In the genomic region with DNA sequence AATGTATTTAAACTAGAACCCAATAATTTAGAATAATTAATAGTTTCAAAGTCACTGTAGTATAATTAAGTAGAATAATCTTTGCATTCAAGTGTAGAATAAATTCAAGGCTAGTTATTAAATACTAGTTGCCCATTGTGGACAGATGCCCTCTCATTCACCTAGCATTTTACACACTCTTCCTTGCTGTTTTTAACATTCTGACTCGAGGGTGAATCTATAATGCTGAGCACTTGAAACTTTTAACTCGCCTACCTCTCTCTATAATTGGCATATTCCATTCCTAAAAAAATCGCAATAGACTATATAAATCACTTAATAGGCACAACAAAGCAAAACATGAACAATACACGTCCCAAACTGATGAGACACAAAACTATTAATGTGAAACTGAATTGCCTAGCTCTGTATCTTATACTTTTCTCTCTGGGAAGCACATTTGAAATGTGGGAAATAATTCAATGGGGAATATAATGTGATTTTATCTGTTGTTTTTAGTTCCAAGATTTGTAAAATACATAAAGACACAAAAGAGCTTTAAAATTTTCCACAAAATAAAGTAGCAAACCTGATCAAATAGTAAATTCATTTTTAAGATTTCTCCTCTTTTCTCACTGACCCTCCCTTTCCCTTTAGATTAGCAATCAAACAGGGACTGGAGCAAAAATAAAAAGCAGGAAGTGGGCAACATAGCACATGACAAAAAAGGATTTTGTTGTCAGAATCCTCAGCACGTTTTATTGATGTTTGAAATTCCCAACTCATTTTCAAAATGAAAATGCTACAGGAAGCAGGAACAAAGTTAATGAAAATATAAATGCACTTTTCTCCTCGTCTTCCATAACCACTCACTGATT, we compare ENCODE assay signal across 9 cellular contexts.
DNase-seq lines count a peak whose midpoint lies in the region; ATAC-seq and TF ChIP-seq lines count a peak whose summit lies in the region.
"Had no signal": no experiment of that assay in that cellular context is flagged by ENCODE, and none has a peak within 500 bp of the region (broad histone marks: within the 10 kb centered on the region; RNA-seq: fewer than 3 reads in every experiment).

No MANE protein-coding gene starts in this region.

- H4K8ac ChIP-seq in mesenchymal stem cell (ENCODE audit: low read length): no peak overlapping the region

- H3K4me3 ChIP-seq in mesenchymal stem cell (ENCODE audit: insufficient read depth in 1 of 2, low read depth in 1 of 2, low read length in 2 of 2): peak overlapping the region in 1 of 2 experiments; percentile 69
- no peak overlapping the region for H3K4me3 ChIP-seq in CD4-positive, alpha-beta memory T cell (ENCODE audit: low read length in 2 of 2)

- no peak overlapping the region for H2BK5ac ChIP-seq in mesenchymal stem cell (ENCODE audit: low read depth, low read length, poor library complexity, severe bottlenecking)

- CTCF ChIA-PET in activated B cell treated with CpG ODN at 0.5 μM for 24 hours (lab: Charles Lee): no interaction called here
- CTCF ChIA-PET in CD4-positive, alpha-beta memory T cell (lab: Charles Lee; ENCODE audit: partially characterized antibody): no interaction called here

- 92% methylated on average over 4 of the region's 6 CpGs for WGBS in mesenchymal stem cell

- H3K27ac ChIP-seq in mesenchymal stem cell (ENCODE audit: low read length, poor library complexity, severe bottlenecking): no peak overlapping the region
- H3K27ac ChIP-seq in CD4-positive, alpha-beta memory T cell (ENCODE audit: low read depth, low read length): no peak overlapping the region

- no peak for DNase-seq in natural killer cell treated with Interleukin-12 subunit alpha and Interleukin-12 subunit beta and Interleukin-15 and Interleukin-18, amount 100 ng/mL, for 72 hours (ENCODE audit: low spot score)
- DNase-seq in natural killer cell (no peak), activated B cell treated with CpG ODN at 0.5 μM for 24 hours (no peak), mesenchymal stem cell (no peak), iPS-NIHi11 (ENCODE audit: low spot score) (no peak), EL (no peak)
- no peak for DNase-seq in CD4-positive, alpha-beta memory T cell
- DNase-seq in stimulated activated effector memory CD8-positive, alpha-beta T cell treated with anti-CD3 and anti-CD28 coated beads, Interleukin-12 subunit alpha, Interleukin-12 subunit beta, amount 100 ng/mL, for 72 hours (ENCODE audit: low spot score in 2 of 2): no peak
- DNase-seq: activated CD4-positive, alpha-beta T cell treated with anti-CD3 and anti-CD28 coated beads for 4 hours had no signal

- H2AFZ ChIP-seq in mesenchymal stem cell (ENCODE audit: low read depth, low read length): no peak overlapping the region

- H3K27me3 Mint-ChIP-seq in natural killer cell treated with Interleukin-12 subunit alpha and Interleukin-12 subunit beta and Interleukin-15 and Interleukin-18, amount 100 ng/mL, for 72 hours: peaks cover 0 to 2% of the 10 kb centered on the region in 2 donors
- H3K27me3 Mint-ChIP-seq in natural killer cell (ENCODE audit: low read depth in 2 of 2) (no peaks in the 10 kb centered on the region), activated B cell treated with CpG ODN at 0.5 μM for 24 hours (no peaks in the 10 kb centered on the region)
- H3K27me3 Mint-ChIP-seq in CD4-positive, alpha-beta memory T cell: peaks cover 0 to 2% of the 10 kb centered on the region in 2 donors

- no peak overlapping the region for H3K18ac ChIP-seq in mesenchymal stem cell (ENCODE audit: low read depth in 1 of 2, low read length in 2 of 2)

- no peak for ATAC-seq in natural killer cell treated with Interleukin-12 subunit alpha and Interleukin-12 subunit beta and Interleukin-15 and Interleukin-18, amount 100 ng/mL, for 72 hours
- no peak for ATAC-seq in natural killer cell
- ATAC-seq in activated B cell treated with CpG ODN at 0.5 μM for 24 hours (ENCODE audit: low read depth): no peak
- ATAC-seq in stimulated activated effector memory CD8-positive, alpha-beta T cell treated with anti-CD3 and anti-CD28 coated beads, Interleukin-12 subunit alpha, Interleukin-12 subunit beta, amount 100 ng/mL, for 72 hours: no peak

- peaks cover 29 to 41% of the 10 kb centered on the region in 2 donors for H3K4me1 Mint-ChIP-seq in natural killer cell treated with Interleukin-12 subunit alpha and Interleukin-12 subunit beta and Interleukin-15 and Interleukin-18, amount 100 ng/mL, for 72 hours (ENCODE audit: low read depth in 2 of 2)
- H3K4me1 Mint-ChIP-seq in natural killer cell (peaks cover 6 to 7% of the 10 kb centered on the region in 2 donors), activated B cell treated with CpG ODN at 0.5 μM for 24 hours (peaks cover 21% of the 10 kb centered on the region)
- H3K4me1 Mint-ChIP-seq in CD4-positive, alpha-beta memory T cell: no peaks in the 10 kb centered on the region
- H3K4me1 Mint-ChIP-seq in stimulated activated effector memory CD8-positive, alpha-beta T cell treated with anti-CD3 and anti-CD28 coated beads, Interleukin-12 subunit alpha, Interleukin-12 subunit beta, amount 100 ng/mL, for 72 hours: peaks cover 5% of the 10 kb centered on the region

- H3K4ac ChIP-seq in mesenchymal stem cell (ENCODE audit: low read depth in 1 of 2, low read length in 2 of 2): no peak overlapping the region

- H3K27me3 ChIP-seq in mesenchymal stem cell (ENCODE audit: control insufficient read depth in 1 of 2, insufficient read depth in 1 of 2, low read length in 2 of 2): no peaks in the 10 kb centered on the region
- H3K27me3 ChIP-seq in CD4-positive, alpha-beta memory T cell (ENCODE audit: insufficient read depth, low read length): no peaks in the 10 kb centered on the region

- intact Hi-C loops in natural killer cell (cut with micrococcal nuclease): no loop called here
- intact Hi-C loops in activated B cell treated with CpG ODN at 0.5 μM for 24 hours (cut with micrococcal nuclease): no loop called here
- intact Hi-C loops in CD4-positive, alpha-beta memory T cell (cut with micrococcal nuclease): no loop called here

- H3K9me3 ChIP-seq in mesenchymal stem cell (ENCODE audit: control insufficient read depth, low read length): no peaks in the 10 kb centered on the region
- H3K9me3 ChIP-seq in CD4-positive, alpha-beta memory T cell (ENCODE audit: control insufficient read depth in 1 of 2, low read length in 2 of 2): no peaks in the 10 kb centered on the region

- TF ChIP-seq CTCF in natural killer cell (IDR thresholded peaks at IDR 0.05): no peak
- TF ChIP-seq CTCF in activated B cell treated with CpG ODN at 0.5 μM for 24 hours (IDR thresholded peaks at IDR 0.05): no peak

- no peak overlapping the region for H2AK5ac ChIP-seq in mesenchymal stem cell (ENCODE audit: low read length, severe bottlenecking)

- H3K36me3 Mint-ChIP-seq in natural killer cell treated with Interleukin-12 subunit alpha and Interleukin-12 subunit beta and Interleukin-15 and Interleukin-18, amount 100 ng/mL, for 72 hours: peaks cover 6% of the 10 kb centered on the region
- H3K36me3 Mint-ChIP-seq in natural killer cell: no peaks in the 10 kb centered on the region
- H3K36me3 Mint-ChIP-seq in activated B cell treated with CpG ODN at 0.5 μM for 24 hours (ENCODE audit: low read depth): no peaks in the 10 kb centered on the region
- no peaks in the 10 kb centered on the region for H3K36me3 Mint-ChIP-seq in CD4-positive, alpha-beta memory T cell
- no peaks in the 10 kb centered on the region for H3K36me3 Mint-ChIP-seq in stimulated activated effector memory CD8-positive, alpha-beta T cell treated with anti-CD3 and anti-CD28 coated beads, Interleukin-12 subunit alpha, Interleukin-12 subunit beta, amount 100 ng/mL, for 72 hours

- H3K4me1 ChIP-seq in mesenchymal stem cell (ENCODE audit: control insufficient read depth, insufficient read depth, low read depth, low read length): no peaks in the 10 kb centered on the region
- H3K4me1 ChIP-seq in CD4-positive, alpha-beta memory T cell (ENCODE audit: insufficient read depth, low read length): no peaks in the 10 kb centered on the region

- no peak overlapping the region for H2BK120ac ChIP-seq in mesenchymal stem cell (ENCODE audit: low read depth, low read length)

- H3K27ac Mint-ChIP-seq in natural killer cell treated with Interleukin-12 subunit alpha and Interleukin-12 subunit beta and Interleukin-15 and Interleukin-18, amount 100 ng/mL, for 72 hours: peak overlapping the region; percentile 18 to 58
- H3K27ac Mint-ChIP-seq in natural killer cell: no peak overlapping the region
- H3K27ac Mint-ChIP-seq in activated B cell treated with CpG ODN at 0.5 μM for 24 hours: peak overlapping the region; percentile 5
- H3K27ac Mint-ChIP-seq in CD4-positive, alpha-beta memory T cell: no peak overlapping the region
- H3K27ac Mint-ChIP-seq in stimulated activated effector memory CD8-positive, alpha-beta T cell treated with anti-CD3 and anti-CD28 coated beads, Interleukin-12 subunit alpha, Interleukin-12 subunit beta, amount 100 ng/mL, for 72 hours: no peak overlapping the region

- H4K91ac ChIP-seq in mesenchymal stem cell (ENCODE audit: low read length): no peak overlapping the region

- peaks cover 3% of the 10 kb centered on the region for H3K9me3 Mint-ChIP-seq in natural killer cell treated with Interleukin-12 subunit alpha and Interleukin-12 subunit beta and Interleukin-15 and Interleukin-18, amount 100 ng/mL, for 72 hours
- H3K9me3 Mint-ChIP-seq in natural killer cell (peaks cover 0 to 2% of the 10 kb centered on the region in 2 donors), activated B cell treated with CpG ODN at 0.5 μM for 24 hours (peaks cover 3% of the 10 kb centered on the region)
- peaks cover 0 to 3% (median 0%) of the 10 kb centered on the region in 8 donors for H3K9me3 Mint-ChIP-seq in CD4-positive, alpha-beta memory T cell
- H3K9me3 Mint-ChIP-seq in stimulated activated effector memory CD8-positive, alpha-beta T cell treated with anti-CD3 and anti-CD28 coated beads, Interleukin-12 subunit alpha, Interleukin-12 subunit beta, amount 100 ng/mL, for 72 hours: no peaks in the 10 kb centered on the region

- no peak overlapping the region for H3K14ac ChIP-seq in mesenchymal stem cell (ENCODE audit: low read length in 2 of 2)

- POLR2A ChIA-PET in activated B cell treated with CpG ODN at 0.5 μM for 24 hours (lab: Charles Lee): no interaction called here
- POLR2A ChIA-PET in CD4-positive, alpha-beta memory T cell (lab: Charles Lee; ENCODE audit: partially characterized antibody): no interaction called here

- H3K36me3 ChIP-seq in mesenchymal stem cell (ENCODE audit: control insufficient read depth in 1 of 2, insufficient read depth in 2 of 2, low read depth in 1 of 2, low read length in 2 of 2): no peaks in the 10 kb centered on the region
- no peaks in the 10 kb centered on the region for H3K36me3 ChIP-seq in CD4-positive, alpha-beta memory T cell (ENCODE audit: insufficient read depth, low read length)

- peak overlapping the region; percentile 71 for H3K9ac ChIP-seq in mesenchymal stem cell (ENCODE audit: low read length)

- no peak overlapping the region for H3K4me2 ChIP-seq in mesenchymal stem cell (ENCODE audit: low read length, poor library complexity, severe bottlenecking)

- no peak overlapping the region for H2BK15ac ChIP-seq in mesenchymal stem cell (ENCODE audit: low read depth, poor library complexity, severe bottlenecking)

- no peak overlapping the region for H3K23ac ChIP-seq in mesenchymal stem cell (ENCODE audit: low read length in 2 of 2)

- peak overlapping the region; percentile 43 for H3K4me3 Mint-ChIP-seq in natural killer cell treated with Interleukin-12 subunit alpha and Interleukin-12 subunit beta and Interleukin-15 and Interleukin-18, amount 100 ng/mL, for 72 hours
- H3K4me3 Mint-ChIP-seq in natural killer cell (no peak overlapping the region), activated B cell treated with CpG ODN at 0.5 μM for 24 hours (peak overlapping the region; percentile 55)
- H3K4me3 Mint-ChIP-seq in CD4-positive, alpha-beta memory T cell: no peak overlapping the region
- no peak overlapping the region for H3K4me3 Mint-ChIP-seq in stimulated activated effector memory CD8-positive, alpha-beta T cell treated with anti-CD3 and anti-CD28 coated beads, Interleukin-12 subunit alpha, Interleukin-12 subunit beta, amount 100 ng/mL, for 72 hours

- no peak overlapping the region for H2BK12ac ChIP-seq in mesenchymal stem cell (ENCODE audit: low read length in 2 of 2)

- H3K79me1 ChIP-seq in mesenchymal stem cell (replicated peaks; ENCODE audit: low read length, poor library complexity, severe bottlenecking): peaks cover 3% of the 10 kb centered on the region

Comparison
In these comparisons a context has a peak if more than half of its experiments do, and no peak if none do; other contexts are left out.
1. H3K27ac Mint-ChIP-seq: peak in natural killer cell treated with Interleukin-12 subunit alpha and Interleukin-12 subunit beta and Interleukin-15 and Interleukin-18, amount 100 ng/mL, for 72 hours (2 of 2) and activated B cell treated with CpG ODN at 0.5 μM for 24 hours (single experiment); none in natural killer cell (0 of 2), CD4-positive, alpha-beta memory T cell (0 of 7) and stimulated activated effector memory CD8-positive, alpha-beta T cell treated with anti-CD3 and anti-CD28 coated beads, Interleukin-12 subunit alpha, Interleukin-12 subunit beta, amount 100 ng/mL, for 72 hours (single experiment).
2. H3K4me3 Mint-ChIP-seq: peak in natural killer cell treated with Interleukin-12 subunit alpha and Interleukin-12 subunit beta and Interleukin-15 and Interleukin-18, amount 100 ng/mL, for 72 hours (single experiment) and activated B cell treated with CpG ODN at 0.5 μM for 24 hours (single experiment); none in natural killer cell (single experiment), CD4-positive, alpha-beta memory T cell (0 of 8) and stimulated activated effector memory CD8-positive, alpha-beta T cell treated with anti-CD3 and anti-CD28 coated beads, Interleukin-12 subunit alpha, Interleukin-12 subunit beta, amount 100 ng/mL, for 72 hours (single experiment).